Comparison of ENCODE assay signal across 22 cellular contexts in genomic region chrX:33133320-33133719, GRCh38.
"Had no signal": no experiment of that assay in that cellular context is flagged by ENCODE, and none has a peak within 500 bp of the region (broad histone marks: within the 10 kb centered on the region; RNA-seq: fewer than 3 reads in every experiment).

No MANE protein-coding gene starts in this region.

- H3K27ac ChIP-seq: body of pancreas, cardiac muscle cell, left ventricle myocardium inferior, upper lobe of left lung had no signal

- H3K36me3 ChIP-seq: cardiac muscle cell, left ventricle myocardium inferior, upper lobe of left lung had no signal

- DNase-seq: activated CD4-positive, alpha-beta memory T cell treated with anti-CD3 and anti-CD28 coated beads for 36 hours; activated CD4-positive, alpha-beta T cell treated with anti-CD3 and anti-CD28 coated beads for 48 hours; activated CD4-positive, CD25-positive, alpha-beta regulatory T cell; activated effector memory CD4-positive, alpha-beta T cell treated with Interleukin-2 at 50 U/mL for 16 hours; activated naive CD4-positive, alpha-beta T cell treated with anti-CD3 and anti-CD28 coated beads for 36 hours; activated naive CD8-positive, alpha-beta T cell treated with anti-CD3 and anti-CD28 coated beads, Interleukin-2, amount 10 ng/mL, durations not matched to agents 7 days and 5 days; activated T-cell treated with anti-CD3 and anti-CD28 coated beads, Interleukin-2, amount 50 U/mL, for 72 hours; amygdala; body of pancreas; hippocampal formation; left ventricle myocardium inferior; mucosa of descending colon; nephron progenitor cell; occipital lobe; stimulated activated CD4-positive, alpha-beta T cell treated with anti-CD3 and anti-CD28 coated beads, Interleukin-4, amount 100 ng/mL, for 24 hours; stimulated activated naive CD8-positive, alpha-beta T cell treated with anti-CD3 and anti-CD28 coated beads, Interleukin-15, Interleukin-2, amounts not matched to agents 100 U/mL and 50 U/mL, for 24 hours; SW 1271; T-helper 17 cell; upper lobe of left lung had no signal

- H3K4me1 ChIP-seq: body of pancreas, upper lobe of left lung had no signal

- H3K27me3 ChIP-seq: body of pancreas, cardiac muscle cell, upper lobe of left lung had no signal

- H3K27me3 Mint-ChIP-seq: activated CD4-positive, alpha-beta memory T cell treated with anti-CD3 and anti-CD28 coated beads for 36 hours; activated naive CD8-positive, alpha-beta T cell treated with anti-CD3 and anti-CD28 coated beads, Interleukin-2, amount 10 ng/mL, durations not matched to agents 7 days and 5 days; memory B cell; T-helper 17 cell had no signal

- H3K9me3 Mint-ChIP-seq: activated CD4-positive, alpha-beta memory T cell treated with anti-CD3 and anti-CD28 coated beads for 36 hours; activated naive CD4-positive, alpha-beta T cell treated with anti-CD3 and anti-CD28 coated beads for 36 hours; activated naive CD8-positive, alpha-beta T cell treated with anti-CD3 and anti-CD28 coated beads, Interleukin-2, amount 10 ng/mL, durations not matched to agents 7 days and 5 days; memory B cell; nephron progenitor cell had no signal

- H3K4me3 Mint-ChIP-seq: activated CD4-positive, alpha-beta memory T cell treated with anti-CD3 and anti-CD28 coated beads for 36 hours; activated naive CD4-positive, alpha-beta T cell treated with anti-CD3 and anti-CD28 coated beads for 36 hours; activated naive CD8-positive, alpha-beta T cell treated with anti-CD3 and anti-CD28 coated beads, Interleukin-2, amount 10 ng/mL, durations not matched to agents 7 days and 5 days; activated T-cell treated with anti-CD3 and anti-CD28 coated beads, Interleukin-2, amount 50 U/mL, for 72 hours; memory B cell; nephron progenitor cell; T-helper 17 cell had no signal

- H3K4me1 Mint-ChIP-seq: activated naive CD8-positive, alpha-beta T cell treated with anti-CD3 and anti-CD28 coated beads, Interleukin-2, amount 10 ng/mL, durations not matched to agents 7 days and 5 days; memory B cell; T-helper 17 cell had no signal

- ATAC-seq: activated T-cell treated with anti-CD3 and anti-CD28 coated beads, Interleukin-2, amount 50 U/mL, for 72 hours; body of pancreas; mucosa of descending colon; sciatic nerve; stimulated activated naive CD8-positive, alpha-beta T cell treated with anti-CD3 and anti-CD28 coated beads, Interleukin-15, Interleukin-2, amounts not matched to agents 100 U/mL and 50 U/mL, for 24 hours; T-helper 17 cell had no signal

- H3K4me3 ChIP-seq: body of pancreas, cardiac muscle cell, left ventricle myocardium inferior, mucosa of descending colon, upper lobe of left lung had no signal

- H3K36me3 Mint-ChIP-seq: activated CD4-positive, alpha-beta memory T cell treated with anti-CD3 and anti-CD28 coated beads for 36 hours; activated naive CD8-positive, alpha-beta T cell treated with anti-CD3 and anti-CD28 coated beads, Interleukin-2, amount 10 ng/mL, durations not matched to agents 7 days and 5 days; memory B cell had no signal

- H3K9me3 ChIP-seq: body of pancreas, left ventricle myocardium inferior, mucosa of descending colon, upper lobe of left lung had no signal

- H3K27ac Mint-ChIP-seq: activated CD4-positive, alpha-beta memory T cell treated with anti-CD3 and anti-CD28 coated beads for 36 hours; activated naive CD4-positive, alpha-beta T cell treated with anti-CD3 and anti-CD28 coated beads for 36 hours; activated naive CD8-positive, alpha-beta T cell treated with anti-CD3 and anti-CD28 coated beads, Interleukin-2, amount 10 ng/mL, durations not matched to agents 7 days and 5 days; activated T-cell treated with anti-CD3 and anti-CD28 coated beads, Interleukin-2, amount 50 U/mL, for 72 hours; memory B cell; nephron progenitor cell; T-helper 17 cell had no signal
